ENCODE assay signal across 1 cellular context in the genomic region with DNA sequence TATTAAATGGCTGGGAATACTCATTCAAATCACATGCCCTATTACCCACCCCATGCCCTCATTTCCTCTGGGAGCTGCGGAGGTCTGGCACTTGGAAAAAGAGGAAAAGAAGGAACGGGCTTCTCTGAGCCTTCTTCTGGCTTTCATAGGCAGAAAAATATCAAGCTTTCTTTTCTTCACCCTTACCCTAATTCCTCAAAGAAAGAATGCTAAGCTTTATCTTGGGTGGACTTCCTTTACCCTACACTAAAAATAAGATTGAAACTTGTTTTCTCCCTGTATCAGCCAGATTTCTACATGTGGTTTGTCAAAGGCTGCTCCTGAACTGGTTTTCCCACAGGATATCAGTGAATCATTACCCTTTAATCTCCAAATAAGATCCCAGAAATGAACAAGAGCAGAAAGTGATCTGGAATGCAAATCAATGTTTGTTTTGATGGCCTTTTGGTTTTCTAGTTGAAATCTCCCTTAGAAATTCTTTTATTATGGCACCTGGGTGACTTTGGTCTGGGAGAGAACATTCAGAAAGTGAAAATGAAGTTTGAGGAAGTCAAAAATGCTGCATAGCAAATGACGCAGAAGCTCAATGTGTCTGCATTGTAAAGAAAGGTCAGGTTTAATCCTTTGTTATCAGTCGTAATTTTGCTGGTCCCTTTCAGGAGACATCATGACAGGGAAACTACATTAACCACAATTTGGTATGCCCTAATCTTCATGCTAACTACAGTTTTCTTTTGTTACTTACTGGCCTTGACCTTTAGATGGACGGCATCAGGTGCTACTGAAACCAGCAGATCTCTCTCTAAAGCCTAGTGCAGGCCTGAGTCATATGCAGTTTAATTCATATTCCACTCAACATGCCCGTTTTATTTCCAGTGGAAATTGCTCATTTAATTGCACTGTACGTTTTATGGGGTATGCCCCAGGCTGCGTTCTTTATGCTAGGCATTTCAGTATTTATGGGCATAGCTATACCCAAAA.
TF ChIP-seq lines count a peak whose summit lies in the region.

No MANE protein-coding gene starts in this region.

TF ChIP-seq in GM23338, 12 proteins besides CTCF, POLR2A, EP300 and RAD21 (continued from another document):
- TF ChIP-seq, protein P1, sequence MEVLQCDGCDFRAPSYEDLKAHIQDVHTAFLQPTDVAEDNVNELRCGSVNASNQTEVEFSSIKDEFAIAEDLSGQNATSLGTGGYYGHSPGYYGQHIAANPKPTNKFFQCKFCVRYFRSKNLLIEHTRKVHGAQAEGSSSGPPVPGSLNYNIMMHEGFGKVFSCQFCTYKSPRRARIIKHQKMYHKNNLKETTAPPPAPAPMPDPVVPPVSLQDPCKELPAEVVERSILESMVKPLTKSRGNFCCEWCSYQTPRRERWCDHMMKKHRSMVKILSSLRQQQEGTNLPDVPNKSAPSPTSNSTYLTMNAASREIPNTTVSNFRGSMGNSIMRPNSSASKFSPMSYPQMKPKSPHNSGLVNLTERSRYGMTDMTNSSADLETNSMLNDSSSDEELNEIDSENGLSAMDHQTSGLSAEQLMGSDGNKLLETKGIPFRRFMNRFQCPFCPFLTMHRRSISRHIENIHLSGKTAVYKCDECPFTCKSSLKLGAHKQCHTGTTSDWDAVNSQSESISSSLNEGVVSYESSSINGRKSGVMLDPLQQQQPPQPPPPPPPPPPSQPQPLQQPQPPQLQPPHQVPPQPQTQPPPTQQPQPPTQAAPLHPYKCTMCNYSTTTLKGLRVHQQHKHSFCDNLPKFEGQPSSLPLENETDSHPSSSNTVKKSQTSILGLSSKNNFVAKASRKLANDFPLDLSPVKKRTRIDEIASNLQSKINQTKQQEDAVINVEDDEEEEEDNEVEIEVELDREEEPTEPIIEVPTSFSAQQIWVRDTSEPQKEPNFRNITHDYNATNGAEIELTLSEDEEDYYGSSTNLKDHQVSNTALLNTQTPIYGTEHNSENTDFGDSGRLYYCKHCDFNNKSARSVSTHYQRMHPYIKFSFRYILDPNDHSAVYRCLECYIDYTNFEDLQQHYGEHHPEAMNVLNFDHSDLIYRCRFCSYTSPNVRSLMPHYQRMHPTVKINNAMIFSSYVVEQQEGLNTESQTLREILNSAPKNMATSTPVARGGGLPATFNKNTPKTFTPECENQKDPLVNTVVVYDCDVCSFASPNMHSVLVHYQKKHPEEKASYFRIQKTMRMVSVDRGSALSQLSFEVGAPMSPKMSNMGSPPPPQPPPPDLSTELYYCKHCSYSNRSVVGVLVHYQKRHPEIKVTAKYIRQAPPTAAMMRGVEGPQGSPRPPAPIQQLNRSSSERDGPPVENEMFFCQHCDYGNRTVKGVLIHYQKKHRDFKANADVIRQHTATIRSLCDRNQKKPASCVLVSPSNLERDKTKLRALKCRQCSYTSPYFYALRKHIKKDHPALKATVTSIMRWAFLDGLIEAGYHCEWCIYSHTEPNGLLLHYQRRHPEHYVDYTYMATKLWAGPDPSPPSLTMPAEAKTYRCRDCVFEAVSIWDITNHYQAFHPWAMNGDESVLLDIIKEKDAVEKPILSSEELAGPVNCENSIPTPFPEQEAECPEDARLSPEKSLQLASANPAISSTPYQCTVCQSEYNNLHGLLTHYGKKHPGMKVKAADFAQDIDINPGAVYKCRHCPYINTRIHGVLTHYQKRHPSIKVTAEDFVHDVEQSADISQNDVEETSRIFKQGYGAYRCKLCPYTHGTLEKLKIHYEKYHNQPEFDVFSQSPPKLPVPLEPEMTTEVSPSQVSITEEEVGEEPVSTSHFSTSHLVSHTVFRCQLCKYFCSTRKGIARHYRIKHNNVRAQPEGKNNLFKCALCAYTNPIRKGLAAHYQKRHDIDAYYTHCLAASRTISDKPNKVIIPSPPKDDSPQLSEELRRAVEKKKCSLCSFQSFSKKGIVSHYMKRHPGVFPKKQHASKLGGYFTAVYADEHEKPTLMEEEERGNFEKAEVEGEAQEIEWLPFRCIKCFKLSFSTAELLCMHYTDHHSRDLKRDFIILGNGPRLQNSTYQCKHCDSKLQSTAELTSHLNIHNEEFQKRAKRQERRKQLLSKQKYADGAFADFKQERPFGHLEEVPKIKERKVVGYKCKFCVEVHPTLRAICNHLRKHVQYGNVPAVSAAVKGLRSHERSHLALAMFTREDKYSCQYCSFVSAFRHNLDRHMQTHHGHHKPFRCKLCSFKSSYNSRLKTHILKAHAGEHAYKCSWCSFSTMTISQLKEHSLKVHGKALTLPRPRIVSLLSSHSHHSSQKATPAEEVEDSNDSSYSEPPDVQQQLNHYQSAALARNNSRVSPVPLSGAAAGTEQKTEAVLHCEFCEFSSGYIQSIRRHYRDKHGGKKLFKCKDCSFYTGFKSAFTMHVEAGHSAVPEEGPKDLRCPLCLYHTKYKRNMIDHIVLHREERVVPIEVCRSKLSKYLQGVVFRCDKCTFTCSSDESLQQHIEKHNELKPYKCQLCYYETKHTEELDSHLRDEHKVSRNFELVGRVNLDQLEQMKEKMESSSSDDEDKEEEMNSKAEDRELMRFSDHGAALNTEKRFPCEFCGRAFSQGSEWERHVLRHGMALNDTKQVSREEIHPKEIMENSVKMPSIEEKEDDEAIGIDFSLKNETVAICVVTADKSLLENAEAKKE (CRISPR knock-in tag; IDR thresholded peaks at IDR 0.05), result no peak
- TF ChIP-seq EZH2 (IDR thresholded peaks at IDR 0.05; ENCODE audit: low read depth, unreplicated experiment), result no peak
- no peak for TF ChIP-seq EZH2phosphoT487 (IDR thresholded peaks at IDR 0.05; ENCODE audit: unreplicated experiment)
TF ChIP-seq in GM23338: peak in this region for 0.
